In the genomic region with DNA sequence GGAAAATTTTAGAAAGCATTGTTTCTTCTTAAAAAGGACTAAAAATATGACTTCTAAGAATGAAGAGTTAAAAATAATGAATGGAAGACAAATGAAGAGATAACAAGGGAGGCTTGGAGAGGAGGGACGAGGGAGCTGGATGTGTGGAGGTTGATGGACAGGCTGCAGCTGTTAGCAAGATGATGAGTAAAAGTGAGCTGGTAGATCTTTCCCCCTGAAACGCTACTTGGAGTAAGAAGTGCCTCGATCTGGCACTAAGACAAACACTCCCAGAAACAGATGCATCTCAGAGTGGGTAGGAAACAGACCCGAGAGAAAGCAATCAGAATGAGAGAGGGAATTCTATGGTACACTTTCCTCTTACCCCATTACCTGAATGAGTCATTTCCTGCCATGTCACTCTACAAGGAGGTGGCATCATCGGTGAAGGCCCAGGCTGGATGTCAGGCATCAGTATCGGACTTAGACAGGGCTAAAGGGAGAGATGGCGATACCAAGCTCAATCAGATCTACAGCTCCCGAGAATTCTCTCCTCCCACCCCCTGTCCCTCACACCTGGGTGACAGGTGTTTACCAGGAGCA, we compare ENCODE assay signal across 14 cellular contexts.
DNase-seq lines count a peak whose midpoint lies in the region; ATAC-seq and TF ChIP-seq lines count a peak whose summit lies in the region.
"Had no signal": no experiment of that assay in that cellular context is flagged by ENCODE, and none has a peak within 500 bp of the region (broad histone marks: within the 10 kb centered on the region; RNA-seq: fewer than 3 reads in every experiment).

No MANE protein-coding gene starts in this region.

- ATAC-seq in GM19324 (IDR thresholded peaks at IDR 0.05; ENCODE audit: low FRiP score, unreplicated experiment) (peak; percentile 42), HG03139 (IDR thresholded peaks at IDR 0.05; ENCODE audit: unreplicated experiment) (peak; percentile 53), RWPE2 (ENCODE audit: low read depth) (peak; percentile 85)
- ATAC-seq: activated T-helper 17 cell treated with anti-CD3 and anti-CD28 coated beads, Interleukin-2, amount 50 U/mL, for 72 hours had no signal

- peak overlapping the region; percentile 2 for H3K9ac ChIP-seq in skeletal muscle satellite cell (ENCODE audit: low read depth, low read length)

- no peak overlapping the region for H3K4me2 ChIP-seq in skeletal muscle satellite cell (ENCODE audit: low read length)

- TF ChIP-seq CTCF in RWPE2 (IDR thresholded peaks at IDR 0.05; ENCODE audit: poor library complexity, severe bottlenecking) = no peak

- no peak overlapping the region for H3K27ac ChIP-seq in RWPE2 (ENCODE audit: poor library complexity, severe bottlenecking)
- H3K27ac ChIP-seq: prostate gland had no signal

- DNase-seq in RWPE2 (ENCODE audit: low spot score) = no peak
- DNase-seq in globus pallidus (ENCODE audit: low spot score) = no peak
- DNase-seq in activated naive CD4-positive, alpha-beta T cell treated with Interleukin-2 at 50 U/mL for 16 hours = no peak
- DNase-seq in GOT3 (lab: John Stamatoyannopoulos, UW) = no peak
- DNase-seq: activated CD4-positive, alpha-beta T cell treated with anti-CD3 and anti-CD28 coated beads for 48 hours; CD4-positive, CD25-positive, alpha-beta regulatory T cell; NCI-H446 treated with DMSO at 0.1 percent for 48 hours; stimulated activated CD4-positive, alpha-beta T cell treated with anti-CD3 and anti-CD28 coated beads, Interleukin-2, amount 100 ng/mL, for 48 hours had no signal

- H3K4me1 ChIP-seq in RWPE2 (ENCODE audit: insufficient read depth, poor library complexity, severe bottlenecking) (peaks cover 16% of the 10 kb centered on the region), skeletal muscle satellite cell (ENCODE audit: control insufficient read depth, insufficient read depth, low read length) (peaks cover 9% of the 10 kb centered on the region)
- H3K4me1 ChIP-seq: prostate gland had no signal

- no peaks in the 10 kb centered on the region for H3K9me3 ChIP-seq in RWPE2 (ENCODE audit: severe bottlenecking)
- H3K9me3 ChIP-seq in skeletal muscle satellite cell (replicated peaks; ENCODE audit: low read length) = no peaks in the 10 kb centered on the region
- H3K9me3 ChIP-seq: prostate gland had no signal

- H3K27me3 ChIP-seq in RWPE2 (ENCODE audit: insufficient read depth, poor library complexity, severe bottlenecking) (no peaks in the 10 kb centered on the region), skeletal muscle satellite cell (ENCODE audit: control insufficient read depth, insufficient read depth, low read length) (no peaks in the 10 kb centered on the region)

- H3K4me3 ChIP-seq in RWPE2 (ENCODE audit: severe bottlenecking) (no peak overlapping the region), skeletal muscle satellite cell (ENCODE audit: low read length) (no peak overlapping the region)
- H3K4me3 ChIP-seq: prostate gland, SK-N-MC had no signal

- no peaks in the 10 kb centered on the region for H3K36me3 ChIP-seq in RWPE2 (ENCODE audit: low read depth)
- H3K36me3 ChIP-seq in skeletal muscle satellite cell (ENCODE audit: insufficient read depth, low read length) = no peaks in the 10 kb centered on the region
- H3K36me3 ChIP-seq: prostate gland had no signal
